In the genomic region with DNA sequence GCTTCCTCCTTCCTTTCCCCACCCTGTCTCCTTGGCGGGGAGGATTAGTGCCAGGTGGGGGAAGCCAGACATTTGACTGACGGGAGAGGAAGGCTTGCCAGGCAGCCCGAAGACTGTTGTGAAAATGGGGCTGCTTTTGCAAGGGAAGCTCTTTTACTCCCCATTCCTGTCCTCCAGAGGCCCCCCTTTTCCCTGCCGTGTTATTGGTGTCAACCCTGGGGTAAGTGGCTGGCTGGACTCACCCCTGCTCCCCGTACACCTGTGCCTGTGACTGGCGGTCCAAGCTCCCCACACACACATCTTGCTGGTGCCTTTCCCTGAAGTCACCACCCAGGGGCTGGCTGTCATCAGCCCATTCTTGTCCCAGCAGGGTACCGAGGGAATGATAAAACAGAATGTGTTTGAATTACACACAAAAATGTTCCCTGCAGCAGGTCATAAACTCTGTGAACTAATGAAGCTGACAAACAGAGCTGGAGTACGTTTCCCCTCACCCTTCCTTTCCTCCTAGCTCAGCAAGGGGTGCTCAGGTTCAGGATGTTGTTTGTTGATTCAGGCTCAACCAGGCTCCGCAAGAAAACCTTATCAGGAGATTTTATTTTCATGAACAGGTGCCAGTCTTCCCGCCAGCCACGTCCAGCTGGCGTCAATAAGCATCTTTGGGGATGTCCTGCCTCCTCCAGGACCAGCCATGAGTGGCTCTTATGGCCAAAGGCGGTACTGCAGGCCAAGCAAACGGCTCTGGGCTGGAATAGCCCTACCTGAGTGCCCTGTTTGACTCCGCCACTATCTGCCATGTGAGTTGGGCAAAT, we compare ENCODE assay signal across 7 cellular contexts. TPM values are rescaled to one million over a fixed set of nuclear protein-coding genes. Genes with fewer than 3 reads are reported as not detected.
DNase-seq lines count a peak whose midpoint lies in the region; ATAC-seq, FAIRE-seq and TF ChIP-seq lines count a peak whose summit lies in the region.
"Had no signal": no experiment of that assay in that cellular context is flagged by ENCODE, and none has a peak within 500 bp of the region (broad histone marks: within the 10 kb centered on the region; RNA-seq: fewer than 3 reads in every experiment).

No MANE protein-coding gene starts in this region.

- peaks cover 7% of the 10 kb centered on the region in 2 donors for H3K4me1 ChIP-seq in naive thymus-derived CD4-positive, alpha-beta T cell (ENCODE audit: control insufficient read depth in 2 of 2, insufficient read depth in 2 of 2, low read length in 2 of 2)

- peaks cover 4 to 13% (median 11%) of the 10 kb centered on the region in 7 donors for H3K4me1 Mint-ChIP-seq in naive thymus-derived CD4-positive, alpha-beta T cell

- H3K4me3 Mint-ChIP-seq in naive thymus-derived CD4-positive, alpha-beta T cell, result no peak overlapping the region

- intact Hi-C loops in left colon (cut with DNase I, micrococcal nuclease), result no loop called here
- intact Hi-C loops in naive thymus-derived CD4-positive, alpha-beta T cell (cut with micrococcal nuclease), result loop anchor here in 1 of 2 donors (5.0 kb wide), 2 partner anchors 38 to 58 kb away; a partner anchor contains a TSS

- ATAC-seq in left colon, result peak; percentile 64
- ATAC-seq in naive thymus-derived CD4-positive, alpha-beta T cell, result no peak

- DNase-seq in HTR-8/SVneo (ENCODE audit: insufficient read length, low spot score) (peak; percentile 77), UCSD-AML1 (lab: John Stamatoyannopoulos, UW; ENCODE audit: unreplicated experiment) (peak; percentile 28), left colon (peak; percentile 67 to 73), cortex of kidney (lab: John Stamatoyannopoulos, UW) (no peak)
- DNase-seq in naive thymus-derived CD4-positive, alpha-beta T cell, result no peak

- peak; percentile 92 for TF ChIP-seq CTCF in C4-2B (conservative IDR thresholded peaks at IDR 0.05)

- POLR2A ChIA-PET in naive thymus-derived CD4-positive, alpha-beta T cell (lab: Charles Lee), result interaction anchor here (0.9 to 1.4 kb wide), 2 partner anchors 13 to 94 kb away, joined by 3 read pairs; no protein-coding TSS in a partner anchor

- FAIRE-seq in HTR-8/SVneo (lab: Jason Lieb, UNC), result peak; percentile 54

- CTCF ChIA-PET in naive thymus-derived CD4-positive, alpha-beta T cell (lab: Charles Lee), result interaction anchor here (0.5 to 1.6 kb wide), 3 partner anchors 9 to 208 kb away, joined by 3 to 7 read pairs (median 4); no protein-coding TSS in a partner anchor

- H3K27me3 ChIP-seq in naive thymus-derived CD4-positive, alpha-beta T cell (ENCODE audit: control insufficient read depth in 2 of 2, insufficient read depth in 2 of 2, low read length in 2 of 2), result no peaks in the 10 kb centered on the region

- peaks cover 0 to 3% (median 0%) of the 10 kb centered on the region in 3 experiments for H3K36me3 ChIP-seq in naive thymus-derived CD4-positive, alpha-beta T cell (ENCODE audit: control insufficient read depth in 2 of 3, insufficient read depth in 3 of 3, low read length in 3 of 3)

- H3K27ac Mint-ChIP-seq in naive thymus-derived CD4-positive, alpha-beta T cell, result no peak overlapping the region

- H3K9me3 Mint-ChIP-seq in naive thymus-derived CD4-positive, alpha-beta T cell, result peaks cover 0 to 1% (median 0%) of the 10 kb centered on the region in 11 donors

- H3K9me3 ChIP-seq in naive thymus-derived CD4-positive, alpha-beta T cell (ENCODE audit: control insufficient read depth in 2 of 3, low read length in 3 of 3), result no peaks in the 10 kb centered on the region

- H3K4me3 ChIP-seq in naive thymus-derived CD4-positive, alpha-beta T cell (ENCODE audit: low read length), result no peak overlapping the region
- H3K4me3 ChIP-seq: skin epidermis had no signal

- H3K27me3 Mint-ChIP-seq in naive thymus-derived CD4-positive, alpha-beta T cell, result no peaks in the 10 kb centered on the region

- H3K27ac ChIP-seq in C4-2B, result peak overlapping the region; percentile 68
- H3K27ac ChIP-seq in naive thymus-derived CD4-positive, alpha-beta T cell (ENCODE audit: low read depth, low read length), result no peak overlapping the region
- H3K27ac ChIP-seq: skin epidermis had no signal

- H3K36me3 Mint-ChIP-seq in naive thymus-derived CD4-positive, alpha-beta T cell, result peaks cover 0 to 5% (median 2%) of the 10 kb centered on the region in 5 donors

RNA-seq across cellular contexts. Expression of a gene that starts 4.3 kb away (rescaled TPM):
- total RNA-seq in left colon, result 10 to 100 TPM; 20.3 to 29.9 TPM
- 10 to 100 TPM in 4 of 5 experiments, 1 to 10 TPM in 1; 5.8 to 18.9 (median 17.8) TPM for total RNA-seq in naive thymus-derived CD4-positive, alpha-beta T cell
- 1 to 10 TPM; 1.8 to 4.4 TPM for polyA plus RNA-seq in naive thymus-derived CD4-positive, alpha-beta T cell

RNA-seq across cellular contexts. Expression of a gene that starts 17.7 kb away (rescaled TPM):
- total RNA-seq in left colon, result 10 to 100 TPM; 26.6 to 39.6 TPM
- total RNA-seq in naive thymus-derived CD4-positive, alpha-beta T cell, result 10 to 100 TPM in 4 of 5 experiments, 1 to 10 TPM in 1; 9.2 to 26.3 (median 24.5) TPM
- polyA plus RNA-seq in naive thymus-derived CD4-positive, alpha-beta T cell, result 1 to 10 TPM; 5.9 to 7.6 TPM

RNA-seq across cellular contexts. Expression of a gene that starts 26.1 kb away (rescaled TPM):
- 10 to 100 TPM; 77.6 to 86.6 TPM for total RNA-seq in left colon
- total RNA-seq in naive thymus-derived CD4-positive, alpha-beta T cell, result 10 to 100 TPM; 23.4 to 54.8 (median 37.5) TPM
- polyA plus RNA-seq in naive thymus-derived CD4-positive, alpha-beta T cell, result 10 to 100 TPM; 31.1 to 33.1 TPM

RNA-seq across cellular contexts. Expression of a gene that starts 48.8 kb away (rescaled TPM):
- total RNA-seq in left colon, result 100 to 1,000 TPM; 212 to 220 TPM
- 100 to 1,000 TPM in 1 of 5 experiments, 10 to 100 TPM in 4; 12.3 to 227 (median 29.3) TPM for total RNA-seq in naive thymus-derived CD4-positive, alpha-beta T cell
- 10 to 100 TPM; 70.0 to 72.3 TPM for polyA plus RNA-seq in naive thymus-derived CD4-positive, alpha-beta T cell

RNA-seq across cellular contexts. Expression of a gene that starts 58.5 kb away (rescaled TPM):
- total RNA-seq in left colon, result 10 to 100 TPM; 16.7 to 19.7 TPM
- 10 to 100 TPM; 19.5 to 35.7 (median 23.0) TPM for total RNA-seq in naive thymus-derived CD4-positive, alpha-beta T cell
- 1 to 10 TPM; 4.8 to 8.7 TPM for polyA plus RNA-seq in naive thymus-derived CD4-positive, alpha-beta T cell

Comparison
In these comparisons a context has a peak if more than half of its experiments do, and no peak if none do; other contexts are left out.
1. DNase-seq: peak in HTR-8/SVneo (single experiment), UCSD-AML1 (single experiment) and left colon (2 of 2); none in naive thymus-derived CD4-positive, alpha-beta T cell (0 of 9) and cortex of kidney (single experiment).